7 cellular contexts compared by ENCODE assay signal in the genomic region with DNA sequence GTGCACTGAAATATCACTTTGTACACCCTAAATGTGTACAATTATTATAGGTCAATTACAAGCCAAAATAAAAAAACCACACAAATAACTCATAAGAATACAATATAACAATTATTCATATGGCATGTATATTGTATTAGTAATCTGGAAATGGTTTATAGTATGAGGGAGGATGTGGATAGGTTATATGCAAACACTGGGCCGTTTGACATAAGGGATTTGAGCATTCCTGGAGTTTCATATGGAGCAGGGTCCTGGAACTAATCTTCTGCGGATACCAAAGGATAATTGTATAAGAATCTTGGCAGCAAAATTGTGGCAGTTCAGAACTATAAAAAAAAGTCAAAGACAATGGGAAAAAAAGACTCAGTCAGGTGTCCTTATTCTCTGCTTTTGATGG.
"Had no signal": no experiment of that assay in that cellular context is flagged by ENCODE, and none has a peak within 500 bp of the region (broad histone marks: within the 10 kb centered on the region; RNA-seq: fewer than 3 reads in every experiment).

No MANE protein-coding gene starts in this region.

- H3K9ac ChIP-seq: KMS-11 had no signal

- H3K4me2 ChIP-seq: KMS-11 had no signal

- H3K27ac ChIP-seq: HL-60, KMS-11 had no signal

- ATAC-seq: HepG2 had no signal

- FAIRE-seq: HepG2, HTR-8/SVneo had no signal

- DNase-seq: IMR-90, KBM-7, KG1 had no signal
